In the genomic region with DNA sequence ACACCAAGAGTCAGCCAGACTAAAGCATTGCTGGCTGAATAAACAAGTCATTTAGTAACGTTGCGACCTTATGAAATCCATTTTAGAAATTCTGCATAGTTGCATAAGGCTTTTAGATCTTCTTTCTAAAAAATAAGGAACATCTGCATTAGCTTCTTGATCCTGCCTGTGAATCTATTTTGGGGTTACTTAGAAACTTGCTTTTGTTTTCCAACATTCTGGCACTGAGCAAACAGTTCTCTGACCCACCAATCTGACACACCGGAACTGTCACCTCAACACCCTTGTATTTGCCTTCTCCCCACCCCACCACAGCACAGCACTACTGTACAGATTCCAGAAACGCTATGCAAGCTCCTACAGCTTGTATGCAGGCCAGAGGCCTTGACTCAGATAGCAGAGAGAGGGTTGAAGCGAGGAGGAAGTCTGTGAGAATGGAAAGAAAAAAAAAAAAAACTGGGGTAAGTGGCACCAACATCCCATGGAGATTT, we compare ENCODE assay signal across 10 cellular contexts. TPM values are rescaled to one million over a fixed set of nuclear protein-coding genes. Genes with fewer than 3 reads are reported as not detected.
A peak's percentile ranks its signal among the peaks of the same experiment; 100 is the strongest.
DNase-seq lines count a peak whose midpoint lies in the region; ATAC-seq and TF ChIP-seq lines count a peak whose summit lies in the region.
"Had no signal": no experiment of that assay in that cellular context is flagged by ENCODE, and none has a peak within 500 bp of the region (broad histone marks: within the 10 kb centered on the region; RNA-seq: fewer than 3 reads in every experiment).

No MANE protein-coding gene starts in this region.

- H3K36me3 ChIP-seq in mammary epithelial cell (ENCODE audit: insufficient read depth, low read length) = no peaks in the 10 kb centered on the region
- H3K36me3 ChIP-seq in stomach = no peaks in the 10 kb centered on the region

- no peak overlapping the region for H2AFZ ChIP-seq in mammary epithelial cell (ENCODE audit: low read depth, low read length)

- DNase-seq in HS-5 (ENCODE audit: low read depth) = peak; percentile 72
- DNase-seq in mammary epithelial cell = peak; percentile 57
- DNase-seq in iris pigment epithelial cell (ENCODE audit: low read depth) = peak; percentile 95
- no peak for DNase-seq in stomach
- no peak for DNase-seq in NCI-H128 (lab: John Stamatoyannopoulos, UW; ENCODE audit: unreplicated experiment)
- no peak for DNase-seq in glomerular visceral epithelial cell (ENCODE audit: extremely low spot score)
- DNase-seq in T-helper 9 cell = no peak
- DNase-seq: NCI-H526 treated with DMSO at 0.1 percent for 48 hours had no signal

- WGBS in mammary epithelial cell (ENCODE audit: low coverage, missing lambda C conversion rate) = 40% methylated on average over 5 of the region's 5 CpGs
- WGBS in stomach, 5 donors = 8 to 24% (median 11%) methylated on average over 5 of the region's 5 CpGs

- in situ Hi-C loops in mammary epithelial cell (cut with MboI; ENCODE audit: low sequenced_read_pairs in 2 of 2) = no loop called here

- H3K4me1 ChIP-seq in mammary epithelial cell (ENCODE audit: insufficient read depth, low read length) (peaks cover 18% of the 10 kb centered on the region), stomach (peaks cover 19 to 86% (median 61%) of the 10 kb centered on the region in 4 donors)

- peaks cover 95% of the 10 kb centered on the region for H3K79me2 ChIP-seq in mammary epithelial cell (ENCODE audit: insufficient read depth, low read length)

- intact Hi-C loops in mammary epithelial cell (cut with micrococcal nuclease) (no loop called here), stomach (cut with DNase I; ENCODE audit: low total_unique reads) (no loop called here)

- H3K4me3 ChIP-seq in mammary epithelial cell (replicated peaks in 1 of 3; ENCODE audit: insufficient read depth in 1 of 3, low read depth in 2 of 3, low read length in 3 of 3) (no peak overlapping the region), stomach (no peak overlapping the region)
- H3K4me3 ChIP-seq: GM12878 had no signal

- BruUV-seq in mammary epithelial cell (replicated peaks; lab: Mats Ljungman, UMichigan) = no TSS peak

- no peak for TF ChIP-seq EP300 in stomach (IDR thresholded peaks at IDR 0.05)

- no peak for TF ChIP-seq CTCF in mammary epithelial cell (conservative IDR thresholded peaks at IDR 0.05 in 1 of 2, IDR thresholded peaks at IDR 0.05 in 1 of 2; ENCODE audit: extremely low read depth in 1 of 2, insufficient read depth in 1 of 2, low read depth in 1 of 2, low read length in 2 of 2)
- no peak for TF ChIP-seq CTCF in stomach (IDR thresholded peaks at IDR 0.05)

- H4K20me1 ChIP-seq in mammary epithelial cell (ENCODE audit: insufficient read depth, low read length) = no peaks in the 10 kb centered on the region

- no peak overlapping the region for H3K9ac ChIP-seq in mammary epithelial cell (ENCODE audit: insufficient read depth, low read length)

- peak overlapping the region; percentile 12 for H3K27ac ChIP-seq in mammary epithelial cell (ENCODE audit: insufficient read depth, low read depth, low read length)
- peak overlapping the region in 4 of 5 donors; percentile 26 to 79 (median 64) for H3K27ac ChIP-seq in stomach

- no peaks in the 10 kb centered on the region for H3K27me3 ChIP-seq in mammary epithelial cell (ENCODE audit: insufficient read depth, low read length)
- H3K27me3 ChIP-seq in stomach = no peaks in the 10 kb centered on the region

- dilution Hi-C loops in mammary epithelial cell (cut with HindIII; ENCODE audit: low sequenced_read_pairs) = no loop called here

- H3K4me2 ChIP-seq in mammary epithelial cell (ENCODE audit: insufficient read depth, low read depth, low read length) = no peak overlapping the region

- CTCF ChIA-PET in mammary epithelial cell (lab: Charles Lee; ENCODE audit: low non-redundant PET) = no interaction called here

- ATAC-seq in GM21360 (IDR thresholded peaks at IDR 0.05; ENCODE audit: unreplicated experiment) = no peak
- ATAC-seq: GM12878 had no signal

- TF ChIP-seq POLR2A in stomach (IDR thresholded peaks at IDR 0.05) = no peak

- H3K9me3 ChIP-seq in mammary epithelial cell (replicated peaks; ENCODE audit: insufficient read depth, low read length) (no peaks in the 10 kb centered on the region), stomach (no peaks in the 10 kb centered on the region)

RNA-seq across cellular contexts. Expression of a gene that starts 55.0 kb away (rescaled TPM):
- total RNA-seq in mammary epithelial cell (10 to 100 TPM; 71.2 to 85.5 TPM), stomach (10 to 100 TPM; 11.7 to 60.6 (median 44.6) TPM)
- polyA plus RNA-seq in mammary epithelial cell (36.9 TPM), stomach (10 to 100 TPM in 2 of 3 donors, 1 to 10 TPM in 1; 9.2 to 14.2 (median 11.1) TPM)
- polyA minus RNA-seq in mammary epithelial cell = 69.5 TPM

Comparison
In these comparisons a context has a peak if more than half of its experiments do, and no peak if none do; other contexts are left out.
1. DNase-seq: peak in HS-5 (single experiment), mammary epithelial cell (single experiment) and iris pigment epithelial cell (single experiment); none in stomach (single experiment), NCI-H128 (single experiment), glomerular visceral epithelial cell (single experiment) and T-helper 9 cell (single experiment).